Comparison of ENCODE assay signal across 8 cellular contexts in genomic region chr19:18636183-18636968, GRCh38. TPM values are rescaled to one million over a fixed set of nuclear protein-coding genes. Genes with fewer than 3 reads are reported as not detected.
A peak's percentile ranks its signal among the peaks of the same experiment; 100 is the strongest.
DNase-seq lines count a peak whose midpoint lies in the region; ATAC-seq, FAIRE-seq and TF ChIP-seq lines count a peak whose summit lies in the region.

No MANE protein-coding gene starts in this region.

- H3K36me3 Mint-ChIP-seq in T-helper 1 cell treated with Interleukin-12 subunit alpha and Interleukin-12 subunit beta and Interleukin-4 antibody, amounts not matched to agents 30 μg/mL and 1 μg/mL, for 36 hours (ENCODE audit: low read depth): no peaks in the 10 kb centered on the region
- no peaks in the 10 kb centered on the region for H3K36me3 Mint-ChIP-seq in progenitor cell of endocrine pancreas (ENCODE audit: insufficient read depth)

- H3K27ac Mint-ChIP-seq in T-helper 1 cell treated with Interleukin-12 subunit alpha and Interleukin-12 subunit beta and Interleukin-4 antibody, amounts not matched to agents 30 μg/mL and 1 μg/mL, for 36 hours: peak overlapping the region; percentile 97
- H3K27ac Mint-ChIP-seq in progenitor cell of endocrine pancreas: peak overlapping the region; percentile 89

- H3K9me3 Mint-ChIP-seq in T-helper 1 cell treated with Interleukin-12 subunit alpha and Interleukin-12 subunit beta and Interleukin-4 antibody, amounts not matched to agents 30 μg/mL and 1 μg/mL, for 36 hours: no peaks in the 10 kb centered on the region
- H3K9me3 Mint-ChIP-seq in progenitor cell of endocrine pancreas (ENCODE audit: low read depth): no peaks in the 10 kb centered on the region

- H3K27ac ChIP-seq in upper lobe of right lung: peak overlapping the region; percentile 30

- peak overlapping the region; percentile 95 for H3K4me3 Mint-ChIP-seq in T-helper 1 cell treated with Interleukin-12 subunit alpha and Interleukin-12 subunit beta and Interleukin-4 antibody, amounts not matched to agents 30 μg/mL and 1 μg/mL, for 36 hours
- peak overlapping the region; percentile 81 for H3K4me3 Mint-ChIP-seq in progenitor cell of endocrine pancreas (ENCODE audit: low read depth)

- H3K27me3 Mint-ChIP-seq in T-helper 1 cell treated with Interleukin-12 subunit alpha and Interleukin-12 subunit beta and Interleukin-4 antibody, amounts not matched to agents 30 μg/mL and 1 μg/mL, for 36 hours (ENCODE audit: low read depth): peaks cover 7% of the 10 kb centered on the region
- H3K27me3 Mint-ChIP-seq in progenitor cell of endocrine pancreas: peaks cover 11% of the 10 kb centered on the region

- H3K27me3 ChIP-seq in upper lobe of right lung: no peaks in the 10 kb centered on the region

- intact Hi-C loops in left ventricle myocardium superior (cut with micrococcal nuclease): no loop called here
- intact Hi-C loops in upper lobe of right lung (cut with DNase I): no loop called here

- peaks cover 27% of the 10 kb centered on the region for H3K4me1 Mint-ChIP-seq in T-helper 1 cell treated with Interleukin-12 subunit alpha and Interleukin-12 subunit beta and Interleukin-4 antibody, amounts not matched to agents 30 μg/mL and 1 μg/mL, for 36 hours (ENCODE audit: low read depth)
- H3K4me1 Mint-ChIP-seq in progenitor cell of endocrine pancreas (ENCODE audit: low read depth): peaks cover 7% of the 10 kb centered on the region

- TF ChIP-seq CTCF in progenitor cell of endocrine pancreas (IDR thresholded peaks at IDR 0.05; ENCODE audit: unreplicated experiment) (no peak), upper lobe of right lung (IDR thresholded peaks at IDR 0.05) (no peak)

- peak; percentile 85 for ATAC-seq in HG02870 (IDR thresholded peaks at IDR 0.05; ENCODE audit: unreplicated experiment)
- ATAC-seq in left ventricle myocardium superior: peak; percentile 98
- ATAC-seq in upper lobe of right lung: peak; percentile 95

- no peak for TF ChIP-seq POLR2A in GM12891 (IDR thresholded peaks at IDR 0.05; ENCODE audit: low read depth, low read length)

- H3K9me3 ChIP-seq in upper lobe of right lung: no peaks in the 10 kb centered on the region

- DNase-seq in GM12891 (ENCODE audit: insufficient read length, low spot score) (peak; percentile 96), NCI-H146 (lab: John Stamatoyannopoulos, UW) (peak; percentile 100), amygdala (lab: John Stamatoyannopoulos, UW) (peak in 55 of 56 donors; percentile 70 to 99 (median 94)), left ventricle myocardium superior (peak; percentile 99), progenitor cell of endocrine pancreas (ENCODE audit: low spot score, unreplicated experiment) (peak; percentile 99), upper lobe of right lung (peak; percentile 100)

- peak; percentile 97 for FAIRE-seq in GM12891 (lab: Jason Lieb, UNC)

- H3K36me3 ChIP-seq in upper lobe of right lung: no peaks in the 10 kb centered on the region

- peak overlapping the region; percentile 71 for H3K4me3 ChIP-seq in upper lobe of right lung

- H3K4me1 ChIP-seq in upper lobe of right lung: peaks cover 20% of the 10 kb centered on the region

TF ChIP-seq in GM12891, 5 proteins besides CTCF, POLR2A, EP300 and RAD21:
- TF ChIP-seq SPI1 (IDR thresholded peaks at IDR 0.05; ENCODE audit: low read depth, low read length) (no peak), POLR2AphosphoS5 (IDR thresholded peaks at IDR 0.05; ENCODE audit: low read depth, low read length) (no peak), PAX5 (IDR thresholded peaks at IDR 0.05; ENCODE audit: insufficient read depth, low read length, severe bottlenecking) (no peak), TAF1 (IDR thresholded peaks at IDR 0.05; ENCODE audit: low read depth, low read length) (no peak), POU2F2 (IDR thresholded peaks at IDR 0.05; ENCODE audit: low read depth, low read length) (no peak)

RNA-seq across cellular contexts. Expression of gene KLHL26, which starts 0.5 kb away (rescaled TPM):
- 2.0 TPM for polyA plus RNA-seq in GM12891 (2012; ENCODE audit: low read depth, missing spikeins)
- total RNA-seq in left ventricle myocardium superior: 5.8 TPM
- 11.6 and 12.3 TPM in 2 replicates for total RNA-seq in progenitor cell of endocrine pancreas
- total RNA-seq in upper lobe of right lung: 11.8 TPM

RNA-seq across cellular contexts. Expression of gene TMEM59L, which starts 23.7 kb away (rescaled TPM):
- not detected for polyA plus RNA-seq in GM12891 (2012; ENCODE audit: low read depth, missing spikeins)
- total RNA-seq in left ventricle myocardium superior: 1.5 TPM
- total RNA-seq in progenitor cell of endocrine pancreas: 5.0 and 6.4 TPM in 2 replicates
- 2.2 TPM for total RNA-seq in upper lobe of right lung

RNA-seq across cellular contexts. Expression of gene CRLF1, which starts 29.8 kb away (rescaled TPM):
- 3.0 TPM for polyA plus RNA-seq in GM12891 (2012; ENCODE audit: low read depth, missing spikeins)
- total RNA-seq in left ventricle myocardium superior (21.4 TPM), progenitor cell of endocrine pancreas (4.4 and 6.0 TPM in 2 replicates), upper lobe of right lung (23.4 TPM)

RNA-seq across cellular contexts. Expression of gene CRTC1, which starts 47.1 kb away (rescaled TPM):
- 2.4 TPM for polyA plus RNA-seq in GM12891 (2012; ENCODE audit: low read depth, missing spikeins)
- 10.3 TPM for total RNA-seq in left ventricle myocardium superior
- total RNA-seq in progenitor cell of endocrine pancreas: 39.5 and 39.7 TPM in 2 replicates
- total RNA-seq in upper lobe of right lung: 13.8 TPM

RNA-seq across cellular contexts. Expression of gene REX1BD, which starts 47.8 kb away (rescaled TPM):
- 35.8 TPM for polyA plus RNA-seq in GM12891 (2012; ENCODE audit: low read depth, missing spikeins)
- total RNA-seq in left ventricle myocardium superior (75.8 TPM), progenitor cell of endocrine pancreas (66.5 and 67.4 TPM in 2 replicates), upper lobe of right lung (57.1 TPM)

Comparison
In these comparisons a context has a peak if more than half of its experiments do, and no peak if none do; other contexts are left out.
1. Peak in every context shown above with its lines: DNase-seq, ATAC-seq, H3K4me3 ChIP-seq and H3K27ac ChIP-seq.